In genomic region chr3:190182418-190183043, GRCh38 we compare ENCODE assay signal across 13 cellular contexts.
A peak's percentile ranks its signal among the peaks of the same experiment; 100 is the strongest.
DNase-seq lines count a peak whose midpoint lies in the region; ATAC-seq, FAIRE-seq and TF ChIP-seq lines count a peak whose summit lies in the region.
"Had no signal": no experiment of that assay in that cellular context is flagged by ENCODE, and none has a peak within 500 bp of the region (broad histone marks: within the 10 kb centered on the region; RNA-seq: fewer than 3 reads in every experiment).

No MANE protein-coding gene starts in this region.

- peak overlapping the region; percentile 57 for H2AFZ ChIP-seq in neuronal stem cell (ENCODE audit: low read length)

- no peak overlapping the region for H3K23ac ChIP-seq in neuronal stem cell (ENCODE audit: low read depth, low read length, poor library complexity)

- peak; percentile 67 for DNase-seq in EH (ENCODE audit: low read depth)
- DNase-seq in RWPE2 (ENCODE audit: low spot score) = no peak
- DNase-seq in esophagus muscularis mucosa (ENCODE audit: extremely low spot score) = peak; percentile 34
- DNase-seq in neuronal stem cell (ENCODE audit: low spot score) = no peak
- no peak for DNase-seq in GM19239 (ENCODE audit: insufficient read length, low spot score)
- DNase-seq in GM10266 (ENCODE audit: extremely low spot score) = no peak
- DNase-seq: activated CD4-positive, alpha-beta T cell treated with anti-CD3 and anti-CD28 coated beads, Interleukin-2, amount 50 U/mL, for 4 hours; activated T-cell treated with anti-CD3 and anti-CD28 coated beads, Interleukin-2, amount 50 U/mL, for 72 hours; NCI-H2227 treated with DMSO at 0.1 percent for 48 hours; stimulated activated naive CD4-positive, alpha-beta T cell had no signal

- no peak overlapping the region for H4K8ac ChIP-seq in neuronal stem cell (ENCODE audit: low read depth, low read length)

- intact Hi-C loops in esophagus muscularis mucosa (cut with DNase I) = no loop called here

- no peak overlapping the region for H3K4ac ChIP-seq in neuronal stem cell (ENCODE audit: low read length)

- H3K4me2 ChIP-seq in neuronal stem cell (ENCODE audit: insufficient read depth, low read length, poor library complexity, severe bottlenecking) = no peak overlapping the region

- no peak overlapping the region for H2BK15ac ChIP-seq in neuronal stem cell (ENCODE audit: low read length)

- no peak for FAIRE-seq in GM19239 (lab: Jason Lieb, UNC)

- TF ChIP-seq CTCF in RWPE2 (IDR thresholded peaks at IDR 0.05; ENCODE audit: poor library complexity, severe bottlenecking) (no peak), esophagus muscularis mucosa (IDR thresholded peaks at IDR 0.05) (no peak), GM10266 (IDR thresholded peaks at IDR 0.05; ENCODE audit: control insufficient read depth, insufficient read depth, low read depth, missing control alignments) (no peak)

- H3K36me3 ChIP-seq in RWPE2 (ENCODE audit: low read depth) (no peaks in the 10 kb centered on the region), esophagus muscularis mucosa (no peaks in the 10 kb centered on the region), neuronal stem cell (replicated peaks in 1 of 2; ENCODE audit: control insufficient read depth in 2 of 2, insufficient read depth in 2 of 2, low read length in 2 of 2) (no peaks in the 10 kb centered on the region)
- H3K36me3 ChIP-seq: neutrophil had no signal

- H3K18ac ChIP-seq in neuronal stem cell (ENCODE audit: low read length) = no peak overlapping the region

- H3K9me3 ChIP-seq in RWPE2 (ENCODE audit: severe bottlenecking) = no peaks in the 10 kb centered on the region
- no peaks in the 10 kb centered on the region for H3K9me3 ChIP-seq in esophagus muscularis mucosa
- no peaks in the 10 kb centered on the region for H3K9me3 ChIP-seq in neuronal stem cell (replicated peaks in 1 of 2; ENCODE audit: control insufficient read depth in 2 of 2, insufficient read depth in 1 of 2, low read depth in 1 of 2, low read length in 2 of 2)
- H3K9me3 ChIP-seq: neutrophil had no signal

- no peak for TF ChIP-seq POLR2A in esophagus muscularis mucosa (IDR thresholded peaks at IDR 0.05; ENCODE audit: low read depth)

- H4K91ac ChIP-seq in neuronal stem cell (ENCODE audit: low read depth, low read length, poor library complexity) = no peak overlapping the region

- ATAC-seq in RWPE2 (ENCODE audit: low read depth) (no peak), HG03565 (IDR thresholded peaks at IDR 0.05; ENCODE audit: unreplicated experiment) (no peak), GM18519 (IDR thresholded peaks at IDR 0.05; ENCODE audit: low FRiP score, unreplicated experiment) (no peak)
- ATAC-seq: activated T-cell treated with anti-CD3 and anti-CD28 coated beads, Interleukin-2, amount 50 U/mL, for 72 hours had no signal

- H3K27ac ChIP-seq in RWPE2 (ENCODE audit: poor library complexity, severe bottlenecking) = peak overlapping the region; percentile 5
- no peak overlapping the region for H3K27ac ChIP-seq in esophagus muscularis mucosa (replicated peaks in 1 of 4)
- H3K27ac ChIP-seq in neuronal stem cell (replicated peaks; ENCODE audit: low read length) = no peak overlapping the region
- H3K27ac ChIP-seq: neutrophil had no signal

- peaks cover 19% of the 10 kb centered on the region for H3K4me1 ChIP-seq in RWPE2 (ENCODE audit: insufficient read depth, poor library complexity, severe bottlenecking)
- no peaks in the 10 kb centered on the region for H3K4me1 ChIP-seq in esophagus muscularis mucosa
- H3K4me1 ChIP-seq in neuronal stem cell (ENCODE audit: control insufficient read depth in 2 of 2, insufficient read depth in 1 of 2, low read depth in 1 of 2, low read length in 2 of 2) = peaks cover 2 to 3% of the 10 kb centered on the region in 2 donors

- no peaks in the 10 kb centered on the region for H3K27me3 ChIP-seq in RWPE2 (ENCODE audit: insufficient read depth, poor library complexity, severe bottlenecking)
- H3K27me3 ChIP-seq in esophagus muscularis mucosa = no peaks in the 10 kb centered on the region
- no peaks in the 10 kb centered on the region for H3K27me3 ChIP-seq in neuronal stem cell (ENCODE audit: control insufficient read depth in 3 of 3, insufficient read depth in 3 of 3, low read depth in 1 of 3, low read length in 3 of 3)
- H3K27me3 ChIP-seq: neutrophil had no signal

- H3K14ac ChIP-seq in neuronal stem cell (ENCODE audit: low read length) = no peak overlapping the region

- H3K9ac ChIP-seq in neuronal stem cell (ENCODE audit: low read depth, low read length, poor library complexity) = no peak overlapping the region

- no peak for TF ChIP-seq EP300 in esophagus muscularis mucosa (IDR thresholded peaks at IDR 0.05)

- H2BK5ac ChIP-seq in neuronal stem cell (ENCODE audit: low read length) = no peak overlapping the region

- H3K4me3 ChIP-seq in RWPE2 (ENCODE audit: severe bottlenecking) (no peak overlapping the region), esophagus muscularis mucosa (no peak overlapping the region), neuronal stem cell (ENCODE audit: low read length in 2 of 2) (no peak overlapping the region)

- no peak overlapping the region for H2BK120ac ChIP-seq in neuronal stem cell (ENCODE audit: low read depth, low read length)

- H3K79me1 ChIP-seq in neuronal stem cell (ENCODE audit: low read depth, low read length) = no peaks in the 10 kb centered on the region

- no peak overlapping the region for H2BK12ac ChIP-seq in neuronal stem cell (ENCODE audit: low read length)

- no peak overlapping the region for H2AK5ac ChIP-seq in neuronal stem cell (ENCODE audit: low read depth, low read length)

- 81% methylated on average over 12 of the region's 12 CpGs for WGBS in esophagus muscularis mucosa
- WGBS in neuronal stem cell (ENCODE audit: extremely low coverage in 2 of 2, insufficient read length in 2 of 2, insufficient replicate concordance in 1 of 2), 2 donors = no CpG with 5 or more reads among the region's 12 CpGs

Comparison
In these comparisons a context has a peak if more than half of its experiments do, and no peak if none do; other contexts are left out.
1. DNase-seq: peak in EH (single experiment) and esophagus muscularis mucosa (single experiment); none in RWPE2 (single experiment), neuronal stem cell (single experiment), GM19239 (single experiment) and GM10266 (single experiment).